In the genomic region with DNA sequence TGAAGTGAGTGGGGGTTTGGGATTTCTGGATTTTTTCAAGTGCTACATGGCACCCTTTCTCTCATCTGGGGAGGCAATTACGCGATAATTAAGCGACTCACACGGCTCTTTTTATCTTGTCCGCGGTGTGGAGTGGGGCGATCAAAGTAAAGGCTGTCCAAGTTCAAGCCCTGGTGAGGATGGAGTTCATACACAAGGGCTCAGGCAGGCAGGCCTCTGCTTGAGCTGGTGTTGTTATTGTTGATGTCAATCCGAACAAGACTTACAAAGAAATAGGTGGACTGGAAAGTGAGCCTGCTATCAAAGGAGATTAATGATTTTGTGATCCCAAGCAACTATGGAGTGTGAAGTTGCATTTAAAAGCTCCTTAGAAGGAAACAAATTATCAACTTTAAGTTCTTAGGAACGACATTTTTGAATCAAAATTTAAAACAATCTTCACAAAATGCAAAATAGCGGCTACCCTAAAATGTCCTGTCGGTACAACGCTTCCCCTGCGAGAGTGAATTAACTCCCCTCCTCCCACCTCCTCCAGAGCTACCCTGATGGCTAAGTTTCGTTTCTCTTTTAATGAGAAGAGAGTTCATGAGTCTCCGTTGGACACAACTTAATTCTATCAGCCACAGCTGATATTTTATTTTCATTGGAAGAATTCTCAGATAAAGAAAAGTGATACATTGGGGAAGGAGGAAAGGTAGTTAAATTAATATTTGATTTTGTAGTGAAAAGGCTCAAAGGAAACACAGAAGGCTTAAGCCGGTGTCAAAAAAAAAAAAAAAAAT, we compare ENCODE assay signal across 11 cellular contexts. TPM values are rescaled to one million over a fixed set of nuclear protein-coding genes. Genes with fewer than 3 reads are reported as not detected.
A peak's percentile ranks its signal among the peaks of the same experiment; 100 is the strongest.
DNase-seq lines count a peak whose midpoint lies in the region; ATAC-seq, FAIRE-seq and TF ChIP-seq lines count a peak whose summit lies in the region.
"Had no signal": no experiment of that assay in that cellular context is flagged by ENCODE, and none has a peak within 500 bp of the region (broad histone marks: within the 10 kb centered on the region; RNA-seq: fewer than 3 reads in every experiment).

No MANE protein-coding gene starts in this region.

- BruUV-seq in GM12878 (replicated peaks; lab: Mats Ljungman, UMichigan) = no TSS peak

- no peak overlapping the region for H3K4me2 ChIP-seq in GM12878 (ENCODE audit: control insufficient read depth, insufficient read depth)
- no peak overlapping the region for H3K4me2 ChIP-seq in neural cell (ENCODE audit: low read length)
- H3K4me2 ChIP-seq: KMS-11 had no signal

- H3K9me2 ChIP-seq in neural cell (ENCODE audit: insufficient read depth, low read length) = no peaks in the 10 kb centered on the region

- CTCF ChIA-PET in GM12878 (lab: Yijun Ruan, JAX) = interaction anchor here (0.7 kb wide), 1 partner anchor 330 kb away, joined by 3 read pairs; no protein-coding TSS in a partner anchor

- intact Hi-C loops in GM12878 (cut with micrococcal nuclease; ENCODE audit: unreplicated experiment) = no loop called here
- intact Hi-C loops in activated T-helper 2 cell treated with anti-CD3 and anti-CD28 coated beads, Interferon-gamma antibody, Interleukin-2, Interleukin-4, amounts not matched to agents 10 μg/mL and 5 μg/mL and 100 μg/mL, durations not matched to agents 14 hours and 24 hours and 36 hours (cut with micrococcal nuclease) = no loop called here

- no peak for ATAC-seq in GM12878
- ATAC-seq in HG02798 (IDR thresholded peaks at IDR 0.05; ENCODE audit: poor library complexity, unreplicated experiment) = no peak
- ATAC-seq: esophagus mucosa had no signal

- TF ChIP-seq EP300 in GM12878 (IDR thresholded peaks at IDR 0.05; ENCODE audit: borderline replicate concordance in 1 of 2, control insufficient read depth in 1 of 2, low read depth in 2 of 2, low read length in 2 of 2) (no peak), neural cell (conservative IDR thresholded peaks at IDR 0.05; ENCODE audit: poor library complexity, severe bottlenecking) (no peak)

- no peaks in the 10 kb centered on the region; a peak in 1 of 4 replicates for H3K27me3 ChIP-seq in GM12878 (replicated peaks in 1 of 2; ENCODE audit: control insufficient read depth in 2 of 2, insufficient read depth in 2 of 2, low read length in 1 of 2)
- peaks cover 100% of the 10 kb centered on the region for H3K27me3 ChIP-seq in neural cell (ENCODE audit: insufficient read depth, low read depth, low read length)
- peaks cover 99% of the 10 kb centered on the region for H3K27me3 ChIP-seq in H7 (ENCODE audit: control insufficient read depth, insufficient read depth, low read length)

- POLR2A ChIA-PET in GM12878 (lab: Charles Lee) = no interaction called here

- no peak overlapping the region for H3K27ac Mint-ChIP-seq in activated T-helper 2 cell treated with anti-CD3 and anti-CD28 coated beads, Interferon-gamma antibody, Interleukin-2, Interleukin-4, amounts not matched to agents 10 μg/mL and 5 μg/mL and 100 μg/mL, durations not matched to agents 14 hours and 24 hours and 36 hours

- H3K4me3 Mint-ChIP-seq in activated T-helper 2 cell treated with anti-CD3 and anti-CD28 coated beads, Interferon-gamma antibody, Interleukin-2, Interleukin-4, amounts not matched to agents 10 μg/mL and 5 μg/mL and 100 μg/mL, durations not matched to agents 14 hours and 24 hours and 36 hours (ENCODE audit: low read depth) = no peak overlapping the region

- TF ChIP-seq POLR2A in GM12878 (IDR thresholded peaks at IDR 0.05; ENCODE audit: low read depth, low read length) = no peak

- no peaks in the 10 kb centered on the region; the same call in 2 of the 3 replicates for H3K9me3 ChIP-seq in GM12878 (replicated peaks; ENCODE audit: control insufficient read depth, insufficient read depth, low read length)
- no peaks in the 10 kb centered on the region for H3K9me3 ChIP-seq in neural cell (ENCODE audit: low read length)

- H3K9ac ChIP-seq in GM12878 (ENCODE audit: control insufficient read depth, insufficient read depth, low read length) (no peak overlapping the region), neural cell (ENCODE audit: low read length) (no peak overlapping the region)
- H3K9ac ChIP-seq: KMS-11 had no signal

- SMC1A ChIA-PET in GM12878 (lab: Charles Lee; ENCODE audit: uncharacterized antibody, unreplicated experiment) = no interaction called here

- H3F3A ChIP-seq in neural cell (ENCODE audit: insufficient read depth, low read length, poor library complexity, severe bottlenecking) = no peaks in the 10 kb centered on the region

- H3K4me1 ChIP-seq in GM12878 (ENCODE audit: control insufficient read depth, insufficient read depth, low read length) = no peaks in the 10 kb centered on the region

- H3K4me1 Mint-ChIP-seq in activated T-helper 2 cell treated with anti-CD3 and anti-CD28 coated beads, Interferon-gamma antibody, Interleukin-2, Interleukin-4, amounts not matched to agents 10 μg/mL and 5 μg/mL and 100 μg/mL, durations not matched to agents 14 hours and 24 hours and 36 hours (ENCODE audit: low read depth) = peaks cover 3% of the 10 kb centered on the region

- H3K36me3 ChIP-seq in GM12878 (ENCODE audit: control insufficient read depth in 2 of 2, insufficient read depth in 2 of 2, low read length in 1 of 2) = no peaks in the 10 kb centered on the region
- no peaks in the 10 kb centered on the region for H3K36me3 ChIP-seq in neural cell (ENCODE audit: insufficient read depth, low read length)
- no peaks in the 10 kb centered on the region for H3K36me3 ChIP-seq in H7 (replicated peaks; ENCODE audit: control insufficient read depth, insufficient read depth, low read length)

- no peak for TF ChIP-seq CTCF in GM12878 (IDR thresholded peaks at IDR 0.05 in 2 of 3, conservative IDR thresholded peaks at IDR 0.05 in 1 of 3; ENCODE audit: control insufficient read depth in 2 of 3, extremely low read depth in 1 of 3, insufficient read depth in 1 of 3, low read depth in 3 of 3, low read length in 3 of 3)
- no peak for TF ChIP-seq CTCF in neural cell (IDR thresholded peaks at IDR 0.05; ENCODE audit: poor library complexity, severe bottlenecking)

- H2AFZ ChIP-seq in GM12878 (ENCODE audit: control insufficient read depth, low read depth, low read length) (no peak overlapping the region), neural cell (ENCODE audit: low read depth, low read length) (no peak overlapping the region)

- no peak for FAIRE-seq in GM12878 (lab: Jason Lieb, UNC)
- FAIRE-seq: D721Med had no signal

- TF ChIP-seq RAD21 in GM12878 (IDR thresholded peaks at IDR 0.05; ENCODE audit: insufficient read depth, low read depth, low read length) (no peak), neural cell (conservative IDR thresholded peaks at IDR 0.05) (no peak)

- H4K20me1 ChIP-seq in GM12878 (ENCODE audit: control insufficient read depth, insufficient read depth) = no peaks in the 10 kb centered on the region
- no peaks in the 10 kb centered on the region for H4K20me1 ChIP-seq in neural cell (ENCODE audit: insufficient read depth)

- peaks cover 75% of the 10 kb centered on the region for H3K27me3 Mint-ChIP-seq in activated T-helper 2 cell treated with anti-CD3 and anti-CD28 coated beads, Interferon-gamma antibody, Interleukin-2, Interleukin-4, amounts not matched to agents 10 μg/mL and 5 μg/mL and 100 μg/mL, durations not matched to agents 14 hours and 24 hours and 36 hours (ENCODE audit: low read depth)

- DNase-seq in Daoy (ENCODE audit: low read depth) = peak; percentile 68
- DNase-seq in NCI-H1105 (lab: John Stamatoyannopoulos, UW) = peak; percentile 59
- no peak for DNase-seq in GM12878 (ENCODE audit: low read depth, low spot score)
- DNase-seq in activated CD8-positive, alpha-beta memory T cell treated with anti-CD3 and anti-CD28 coated beads, Interleukin-2, amount 50 U/mL, for 48 hours = no peak
- no peak for DNase-seq in activated T-helper 2 cell treated with anti-CD3 and anti-CD28 coated beads, Interferon-gamma antibody, Interleukin-2, Interleukin-4, amounts not matched to agents 10 μg/mL and 5 μg/mL and 100 μg/mL, durations not matched to agents 14 hours and 24 hours and 36 hours (ENCODE audit: low spot score)
- no peak for DNase-seq in H7

- H3K4me3 ChIP-seq in GM12878 = no peak overlapping the region
- H3K4me3 ChIP-seq in neural cell (ENCODE audit: low read length) = no peak overlapping the region
- H3K4me3 ChIP-seq in H7 (ENCODE audit: insufficient read depth, low read depth, low read length) = no peak overlapping the region; the same call in 1 of the 2 replicates

- no peaks in the 10 kb centered on the region for H3K9me3 Mint-ChIP-seq in activated T-helper 2 cell treated with anti-CD3 and anti-CD28 coated beads, Interferon-gamma antibody, Interleukin-2, Interleukin-4, amounts not matched to agents 10 μg/mL and 5 μg/mL and 100 μg/mL, durations not matched to agents 14 hours and 24 hours and 36 hours

- 32% methylated on average over 16 of the region's 16 CpGs for WGBS in GM12878 (ENCODE audit: insufficient coverage, insufficient replicate concordance, low lambda C conversion rate, missing lambda C conversion rate)

- RAD21 ChIA-PET in GM12878 (lab: Charles Lee; ENCODE audit: unreplicated experiment) = no interaction called here

- H3K79me2 ChIP-seq in GM12878 (ENCODE audit: control insufficient read depth, insufficient read depth, low read length) (no peaks in the 10 kb centered on the region), neural cell (replicated peaks; ENCODE audit: insufficient read depth, low read length) (no peaks in the 10 kb centered on the region)

- H3K27ac ChIP-seq in GM12878 (ENCODE audit: control insufficient read depth, insufficient read depth) (no peak overlapping the region), neural cell (ENCODE audit: low read length) (no peak overlapping the region)
- H3K27ac ChIP-seq: KMS-11 had no signal

- peaks cover 3% of the 10 kb centered on the region for H3K36me3 Mint-ChIP-seq in activated T-helper 2 cell treated with anti-CD3 and anti-CD28 coated beads, Interferon-gamma antibody, Interleukin-2, Interleukin-4, amounts not matched to agents 10 μg/mL and 5 μg/mL and 100 μg/mL, durations not matched to agents 14 hours and 24 hours and 36 hours (ENCODE audit: low read depth)

- in situ Hi-C loops in GM12878 (cut with MboI) = no loop called here

RNA-seq across cellular contexts. Expression of a gene that starts 5.9 kb away (rescaled TPM):
- 6.5 and 11.2 TPM in 2 replicates for total RNA-seq in Daoy (2014; rRNA removed; shearing (Covaris generic))
- total RNA-seq in GM12878 (2013; cell fraction: nucleolus; rRNA removed) = not detected in 2 replicates
- 0.06 TPM in 1 of 2 replicates, not detected in the other for total RNA-seq in GM12878 (2014; rRNA removed)
- total RNA-seq in GM12878 (2014; rRNA removed; fragmentation: Illumina TruSeq; extraction: Trizol) = not detected in 2 replicates
- total RNA-seq in GM12878 (2021) = 0.18 and 0.61 TPM in 2 replicates
- polyA plus RNA-seq in GM12878 (2011; ENCODE audit: low read depth) = not detected
- polyA plus RNA-seq in GM12878 (2011; rRNA removed) = not detected in 2 replicates
- not detected in 2 replicates for polyA plus RNA-seq in GM12878 (2011; cell fraction: cytosol; rRNA removed)
- not detected in 2 replicates for polyA plus RNA-seq in GM12878 (2011; cell fraction: nucleus; rRNA removed)
- 0.04 TPM in 1 of 2 replicates, not detected in the other for polyA plus RNA-seq in GM12878 (2012)
- polyA plus RNA-seq in GM12878 (2014; fragmentation: Illumina TruSeq; extraction: Trizol) = not detected in 2 replicates
- polyA plus RNA-seq in GM12878 (2014; fragmentation: Nextera tagmentation; extraction: Ambion mirVana) = not detected
- polyA plus RNA-seq in GM12878 (2014; rRNA removed) = 0.03 TPM in 2 replicates
- not detected for polyA plus RNA-seq in GM12878 (2016; fragmentation: Nextera tagmentation; extraction: Ambion mirVana)
- polyA minus RNA-seq in GM12878 (2011; rRNA and poly(A)+ RNA removed) = not detected in 2 replicates
- polyA minus RNA-seq in GM12878 (2011; cell fraction: cytosol; rRNA and poly(A)+ RNA removed) = not detected in 2 replicates
- polyA minus RNA-seq in GM12878 (2011; cell fraction: nucleus; rRNA and poly(A)+ RNA removed) = not detected in 2 replicates
- not detected in 2 replicates for polyA plus RNA-seq in neural cell
- polyA minus RNA-seq in neural cell = not detected in 2 replicates
- 0.11 TPM in 1 of 2 replicates, not detected in the other for total RNA-seq in activated T-helper 2 cell treated with anti-CD3 and anti-CD28 coated beads, Interferon-gamma antibody, Interleukin-2, Interleukin-4, amounts not matched to agents 10 μg/mL and 5 μg/mL and 100 μg/mL, durations not matched to agents 14 hours and 24 hours and 36 hours
- total RNA-seq in H7 (2014; rRNA removed; shearing (Covaris generic)) = 3.4 and 3.7 TPM in 2 replicates

RNA-seq across cellular contexts. Expression of a gene that starts 6.3 kb away (rescaled TPM):
- 2.2 and 9.3 TPM in 2 replicates for total RNA-seq in Daoy (2014; rRNA removed; shearing (Covaris generic))
- total RNA-seq in GM12878 (2013; cell fraction: nucleolus; rRNA removed) = not detected in 2 replicates
- total RNA-seq in GM12878 (2014; rRNA removed) (not detected in 2 replicates), GM12878 (2014; rRNA removed; fragmentation: Illumina TruSeq; extraction: Trizol) (not detected in 2 replicates), GM12878 (2021) (not detected in 2 replicates)
- polyA plus RNA-seq in GM12878 (2011; ENCODE audit: low read depth) = not detected
- polyA plus RNA-seq in GM12878 (2011; rRNA removed) (not detected in 2 replicates), GM12878 (2014; fragmentation: Illumina TruSeq; extraction: Trizol) (not detected in 2 replicates), GM12878 (2014; fragmentation: Nextera tagmentation; extraction: Ambion mirVana) (not detected), GM12878 (2014; rRNA removed) (not detected in 2 replicates), GM12878 (2016; fragmentation: Nextera tagmentation; extraction: Ambion mirVana) (not detected), neural cell (0.10 TPM in 1 of 2 replicates, not detected in the other)
- not detected in 2 replicates for polyA plus RNA-seq in GM12878 (2011; cell fraction: cytosol; rRNA removed)
- polyA plus RNA-seq in GM12878 (2011; cell fraction: nucleus; rRNA removed) = not detected in 2 replicates
- not detected in 2 replicates for polyA plus RNA-seq in GM12878 (2012)
- not detected in 2 replicates for polyA minus RNA-seq in GM12878 (2011; rRNA and poly(A)+ RNA removed)
- not detected in 2 replicates for polyA minus RNA-seq in GM12878 (2011; cell fraction: cytosol; rRNA and poly(A)+ RNA removed)
- polyA minus RNA-seq in GM12878 (2011; cell fraction: nucleus; rRNA and poly(A)+ RNA removed) = not detected in 2 replicates
- 0.23 and 0.24 TPM in 2 replicates for polyA minus RNA-seq in neural cell
- not detected in 2 replicates for total RNA-seq in activated T-helper 2 cell treated with anti-CD3 and anti-CD28 coated beads, Interferon-gamma antibody, Interleukin-2, Interleukin-4, amounts not matched to agents 10 μg/mL and 5 μg/mL and 100 μg/mL, durations not matched to agents 14 hours and 24 hours and 36 hours
- 0.59 and 0.90 TPM in 2 replicates for total RNA-seq in H7 (2014; rRNA removed; shearing (Covaris generic))

Comparison
In these comparisons a context has a peak if more than half of its experiments do, and no peak if none do; other contexts are left out.
1. DNase-seq: peak in Daoy (single experiment) and NCI-H1105 (single experiment); none in GM12878 (single experiment), activated CD8-positive, alpha-beta memory T cell treated with anti-CD3 and anti-CD28 coated beads, Interleukin-2, amount 50 U/mL, for 48 hours (single experiment), activated T-helper 2 cell treated with anti-CD3 and anti-CD28 coated beads, Interferon-gamma antibody, Interleukin-2, Interleukin-4, amounts not matched to agents 10 μg/mL and 5 μg/mL and 100 μg/mL, durations not matched to agents 14 hours and 24 hours and 36 hours (single experiment) and H7 (single experiment).